In the genomic region with DNA sequence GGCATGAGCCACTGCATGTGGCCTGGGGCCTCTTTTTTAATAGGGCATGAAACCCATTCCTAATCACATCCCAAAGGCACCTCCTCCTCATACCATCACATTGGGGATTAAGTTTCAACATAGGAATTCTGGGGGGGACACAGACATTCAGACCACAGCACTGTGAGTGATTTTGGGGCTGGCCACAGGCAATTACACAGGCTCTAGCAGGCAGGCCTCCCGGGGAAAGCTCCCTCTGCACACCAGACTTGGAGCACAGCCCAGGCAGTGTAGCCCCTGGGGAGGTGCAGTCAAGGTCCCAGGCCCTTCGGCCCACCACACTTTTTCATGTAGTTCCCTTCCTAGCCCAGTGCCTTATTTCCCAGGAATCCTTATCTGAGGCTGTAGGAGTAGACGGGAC, we compare ENCODE assay signal across 25 cellular contexts. TPM values are rescaled to one million over a fixed set of nuclear protein-coding genes. Genes with fewer than 3 reads are reported as not detected.
A peak's percentile ranks its signal among the peaks of the same experiment; 100 is the strongest.
DNase-seq lines count a peak whose midpoint lies in the region; ATAC-seq, FAIRE-seq and TF ChIP-seq lines count a peak whose summit lies in the region.
"Had no signal": no experiment of that assay in that cellular context is flagged by ENCODE, and none has a peak within 500 bp of the region (broad histone marks: within the 10 kb centered on the region; RNA-seq: fewer than 3 reads in every experiment).

No MANE protein-coding gene starts in this region.

- no peak overlapping the region for H3K4me3 Mint-ChIP-seq in MCF 10A (ENCODE audit: unreplicated experiment)
- peak overlapping the region in 1 of 4 donors; percentile 9 for H3K4me3 Mint-ChIP-seq in CD4-positive, CD25-positive, alpha-beta regulatory T cell

- H3K36me3 ChIP-seq in mammary epithelial cell (ENCODE audit: insufficient read depth, low read length) (peaks cover 3% of the 10 kb centered on the region), SJCRH30 (peaks cover 29% of the 10 kb centered on the region), trophoblast cell (ENCODE audit: control insufficient read depth in 1 of 2, insufficient read depth in 2 of 2, low read length in 2 of 2) (peaks cover 26 to 36% of the 10 kb centered on the region in 2 experiments), HAP-1 (replicated peaks) (peaks cover 28% of the 10 kb centered on the region)
- peaks cover 27% of the 10 kb centered on the region for H3K36me3 ChIP-seq in CD4-positive, CD25-positive, alpha-beta regulatory T cell (ENCODE audit: control insufficient read depth, insufficient read depth, low read length)

- no peak overlapping the region for H4K12ac ChIP-seq in trophoblast cell (ENCODE audit: low read depth, low read length)

- in situ Hi-C loops in mammary epithelial cell (cut with MboI; ENCODE audit: low sequenced_read_pairs in 2 of 2) = no loop called here
- in situ Hi-C loops in HAP-1 (cut with MboI; ENCODE audit: low sequenced_read_pairs) = loop anchor here (10.0 kb wide), 1 partner anchor 48 kb away; a partner anchor contains a TSS

- WGBS in mammary epithelial cell (ENCODE audit: low coverage, missing lambda C conversion rate) = 17% methylated on average over 1 of the region's 3 CpGs
- no CpG with 5 or more reads among the region's 3 CpGs for WGBS in trophoblast cell (ENCODE audit: extremely low coverage, insufficient coverage, insufficient read length)

- H2AFZ ChIP-seq in mammary epithelial cell (ENCODE audit: low read depth, low read length) (no peak overlapping the region), trophoblast cell (ENCODE audit: insufficient read depth, low read length, poor library complexity) (no peak overlapping the region)

- H3K9ac ChIP-seq in mammary epithelial cell (ENCODE audit: insufficient read depth, low read length) = no peak overlapping the region
- H3K9ac ChIP-seq in trophoblast cell (ENCODE audit: low read length) = no peak overlapping the region

- no peak overlapping the region for H2BK12ac ChIP-seq in trophoblast cell (ENCODE audit: low read length)

- H2AK5ac ChIP-seq in trophoblast cell (ENCODE audit: low read length) = no peak overlapping the region

- peaks cover 12% of the 10 kb centered on the region for H3K36me3 Mint-ChIP-seq in MCF 10A (ENCODE audit: insufficient read depth, unreplicated experiment)
- H3K36me3 Mint-ChIP-seq in CD4-positive, CD25-positive, alpha-beta regulatory T cell = peaks cover 34% of the 10 kb centered on the region

- H4K91ac ChIP-seq in trophoblast cell (ENCODE audit: low read depth, low read length) = no peak overlapping the region

- POLR2A ChIA-PET in MCF 10A (lab: Yijun Ruan, JAX) = interaction anchor here (0.8 kb wide), 1 partner anchor 24 kb away, joined by 3 read pairs; no protein-coding TSS in a partner anchor

- BruUV-seq in MCF 10A (replicated peaks; lab: Mats Ljungman, UMichigan) = no TSS peak
- no TSS peak for BruUV-seq in mammary epithelial cell (replicated peaks; lab: Mats Ljungman, UMichigan)

- CTCF ChIA-PET in MCF 10A (lab: Yijun Ruan, JAX) = interaction anchor here (0.9 kb wide), 1 partner anchor 17 kb away, joined by 4 read pairs; no protein-coding TSS in a partner anchor
- CTCF ChIA-PET in mammary epithelial cell (lab: Charles Lee; ENCODE audit: low non-redundant PET) = interaction anchor here (0.7 kb wide), 1 partner anchor 10 kb away, joined by 3 read pairs; no protein-coding TSS in a partner anchor

- peaks cover 20% of the 10 kb centered on the region for H3K4me1 Mint-ChIP-seq in MCF 10A (ENCODE audit: insufficient read depth, unreplicated experiment)
- peaks cover 6 to 51% (median 37%) of the 10 kb centered on the region in 4 donors for H3K4me1 Mint-ChIP-seq in CD4-positive, CD25-positive, alpha-beta regulatory T cell

- H3K14ac ChIP-seq in trophoblast cell (ENCODE audit: low read length) = no peak overlapping the region

- no peak for ATAC-seq in CD4-positive, CD25-positive, alpha-beta regulatory T cell (ENCODE audit: low read depth in 2 of 2)
- ATAC-seq in sciatic nerve = no peak
- ATAC-seq: HCT116, HepG2 had no signal

- H3K4me3 ChIP-seq in mammary epithelial cell (replicated peaks in 1 of 3; ENCODE audit: insufficient read depth in 1 of 3, low read depth in 2 of 3, low read length in 3 of 3) (no peak overlapping the region), SJCRH30 (no peak overlapping the region), trophoblast cell (ENCODE audit: low read depth, low read length) (no peak overlapping the region), HAP-1 (no peak overlapping the region)
- H3K4me3 ChIP-seq in CD4-positive, CD25-positive, alpha-beta regulatory T cell (ENCODE audit: low read depth, low read length) = no peak overlapping the region

- no peaks in the 10 kb centered on the region for H3K27me3 Mint-ChIP-seq in MCF 10A (ENCODE audit: insufficient read depth, unreplicated experiment)
- H3K27me3 Mint-ChIP-seq in CD4-positive, CD25-positive, alpha-beta regulatory T cell = no peaks in the 10 kb centered on the region

- peaks cover under 1% of the 10 kb centered on the region for H3K79me1 ChIP-seq in trophoblast cell (ENCODE audit: low read length)

- H2BK5ac ChIP-seq in trophoblast cell (ENCODE audit: low read depth, low read length, poor library complexity) = no peak overlapping the region

- no peak for TF ChIP-seq CTCF in MCF 10A (IDR thresholded peaks at IDR 0.05; ENCODE audit: unreplicated experiment)
- no peak for TF ChIP-seq CTCF in mammary epithelial cell (conservative IDR thresholded peaks at IDR 0.05 in 1 of 2, IDR thresholded peaks at IDR 0.05 in 1 of 2; ENCODE audit: extremely low read depth in 1 of 2, insufficient read depth in 1 of 2, low read depth in 1 of 2, low read length in 2 of 2)

- H3K4ac ChIP-seq in trophoblast cell (ENCODE audit: low read depth, low read length) = peak overlapping the region; percentile 42

- H3K9me3 ChIP-seq in mammary epithelial cell (replicated peaks; ENCODE audit: insufficient read depth, low read length) (no peaks in the 10 kb centered on the region), SJCRH30 (replicated peaks) (no peaks in the 10 kb centered on the region), trophoblast cell (ENCODE audit: insufficient read depth, low read depth, low read length) (peaks cover 2% of the 10 kb centered on the region), HAP-1 (no peaks in the 10 kb centered on the region)
- no peaks in the 10 kb centered on the region for H3K9me3 ChIP-seq in CD4-positive, CD25-positive, alpha-beta regulatory T cell (ENCODE audit: control insufficient read depth in 2 of 2, low read length in 2 of 2)

- H3K27me3 ChIP-seq in mammary epithelial cell (ENCODE audit: insufficient read depth, low read length) (no peaks in the 10 kb centered on the region), SJCRH30 (no peaks in the 10 kb centered on the region), trophoblast cell (ENCODE audit: insufficient read depth, low read length) (no peaks in the 10 kb centered on the region), HAP-1 (ENCODE audit: low read depth) (no peaks in the 10 kb centered on the region)
- H3K27me3 ChIP-seq in CD4-positive, CD25-positive, alpha-beta regulatory T cell (ENCODE audit: control insufficient read depth, insufficient read depth, low read length) = no peaks in the 10 kb centered on the region

- intact Hi-C loops in MCF 10A (cut with micrococcal nuclease) = no loop called here
- intact Hi-C loops in mammary epithelial cell (cut with micrococcal nuclease) = no loop called here
- intact Hi-C loops in sciatic nerve (cut with DNase I) = no loop called here

- DNase-seq in MCF 10A (ENCODE audit: unreplicated experiment) = no peak
- DNase-seq in mammary epithelial cell = no peak
- no peak for DNase-seq in CD4-positive, CD25-positive, alpha-beta regulatory T cell
- peak; percentile 80 to 81 for DNase-seq in SJCRH30
- no peak for DNase-seq in trophoblast cell
- DNase-seq in frontal cortex (ENCODE audit: low spot score in 2 of 2) = no peak
- no peak for DNase-seq in HAP-1 (ENCODE audit: low spot score in 2 of 2)
- DNase-seq in sciatic nerve (ENCODE audit: low spot score) = no peak
- DNase-seq: AML-193, COR-L47, DMS79 treated with DMSO at 0.1 percent for 48 hours, GOT3, KG1, NCI-H1417 treated with DMSO at 0.1 percent for 48 hours, NCI-H187, NCI-H446 treated with DMSO at 0.1 percent for 48 hours, NCI-H526 treated with DMSO at 0.1 percent for 48 hours, OCI-M1 had no signal

- no peaks in the 10 kb centered on the region for H3K9me3 Mint-ChIP-seq in MCF 10A (ENCODE audit: unreplicated experiment)
- no peaks in the 10 kb centered on the region for H3K9me3 Mint-ChIP-seq in CD4-positive, CD25-positive, alpha-beta regulatory T cell

- H4K20me1 ChIP-seq in mammary epithelial cell (ENCODE audit: insufficient read depth, low read length) = peaks cover 2% of the 10 kb centered on the region

- H2BK120ac ChIP-seq in trophoblast cell (ENCODE audit: insufficient read depth, low read length, poor library complexity) = no peak overlapping the region

- H3K18ac ChIP-seq in trophoblast cell (ENCODE audit: low read length) = peak overlapping the region; percentile 30

- H3K79me2 ChIP-seq in mammary epithelial cell (ENCODE audit: insufficient read depth, low read length) (peaks cover 100% of the 10 kb centered on the region), trophoblast cell (ENCODE audit: control insufficient read depth, insufficient read depth, low read length, poor library complexity) (peaks cover 23% of the 10 kb centered on the region)

- H3K23ac ChIP-seq in trophoblast cell (ENCODE audit: low read length) = no peak overlapping the region

- H3K4me1 ChIP-seq in mammary epithelial cell (ENCODE audit: insufficient read depth, low read length) (peaks cover 6% of the 10 kb centered on the region), SJCRH30 (peaks cover 14% of the 10 kb centered on the region), trophoblast cell (ENCODE audit: control insufficient read depth in 1 of 2, insufficient read depth in 2 of 2, low read length in 2 of 2) (peaks cover 0 to 6% of the 10 kb centered on the region in 2 experiments), HAP-1 (peaks cover 8% of the 10 kb centered on the region)
- H3K4me1 ChIP-seq in CD4-positive, CD25-positive, alpha-beta regulatory T cell (ENCODE audit: control insufficient read depth, insufficient read depth, low read length, poor library complexity, severe bottlenecking) = peaks cover 88% of the 10 kb centered on the region

- dilution Hi-C loops in mammary epithelial cell (cut with HindIII; ENCODE audit: low sequenced_read_pairs) = no loop called here

- no peak overlapping the region for H3K4me2 ChIP-seq in mammary epithelial cell (ENCODE audit: insufficient read depth, low read depth, low read length)
- no peak overlapping the region for H3K4me2 ChIP-seq in trophoblast cell (ENCODE audit: low read length)

- no peak overlapping the region for H4K8ac ChIP-seq in trophoblast cell (ENCODE audit: low read depth, low read length)

- no peak overlapping the region for H3K27ac ChIP-seq in mammary epithelial cell (ENCODE audit: insufficient read depth, low read depth, low read length)
- H3K27ac ChIP-seq in CD4-positive, CD25-positive, alpha-beta regulatory T cell (ENCODE audit: insufficient read depth, low read length, poor library complexity, severe bottlenecking) = no peak overlapping the region
- H3K27ac ChIP-seq in SJCRH30 = peak overlapping the region; percentile 49
- no peak overlapping the region for H3K27ac ChIP-seq in trophoblast cell (ENCODE audit: low read depth, low read length)
- H3K27ac ChIP-seq: HL-60 had no signal

- no peak for FAIRE-seq in frontal cortex (lab: Jason Lieb, UNC)
- FAIRE-seq: RCC 7860 had no signal

- peak overlapping the region; percentile 47 for H3K27ac Mint-ChIP-seq in MCF 10A (ENCODE audit: low read depth, unreplicated experiment)
- peak overlapping the region in 2 of 3 donors; percentile 53 to 55 for H3K27ac Mint-ChIP-seq in CD4-positive, CD25-positive, alpha-beta regulatory T cell

RNA-seq across cellular contexts. Expression of a gene that starts 5.5 kb away (rescaled TPM):
- total RNA-seq in MCF 10A (2022) (39.5 and 43.3 TPM in 2 replicates), mammary epithelial cell (10 to 100 TPM; 31.0 to 41.1 TPM), frontal cortex (20.0 TPM), sciatic nerve (46.1 TPM)
- 45.1 TPM for polyA plus RNA-seq in mammary epithelial cell
- 33.2 TPM for polyA minus RNA-seq in mammary epithelial cell
- total RNA-seq in CD4-positive, CD25-positive, alpha-beta regulatory T cell = 23.7 TPM
- 100 to 1,000 TPM in 3 of 4 donors, 10 to 100 TPM in 1; 75.8 to 109 (median 106) TPM for polyA plus RNA-seq in CD4-positive, CD25-positive, alpha-beta regulatory T cell
- 70.1 and 75.8 TPM in 2 replicates for total RNA-seq in SJCRH30 (2014; rRNA removed; shearing (Covaris generic))
- polyA plus RNA-seq in trophoblast cell (2013) = 65.4 and 66.9 TPM in 2 replicates

RNA-seq across cellular contexts. Expression of a gene that starts 28.7 kb away (rescaled TPM):
- 0.12 TPM in 1 of 2 replicates, not detected in the other for total RNA-seq in MCF 10A (2022)
- under 1 TPM; 0.09 to 0.50 TPM for total RNA-seq in mammary epithelial cell
- 0.01 TPM for polyA plus RNA-seq in mammary epithelial cell
- polyA minus RNA-seq in mammary epithelial cell = not detected
- total RNA-seq in CD4-positive, CD25-positive, alpha-beta regulatory T cell = not detected
- polyA plus RNA-seq in CD4-positive, CD25-positive, alpha-beta regulatory T cell = not detected
- total RNA-seq in SJCRH30 (2014; rRNA removed; shearing (Covaris generic)) = 0.33 and 0.47 TPM in 2 replicates
- polyA plus RNA-seq in trophoblast cell (2013) = 0.04 TPM in 1 of 2 replicates, not detected in the other
- total RNA-seq in frontal cortex = under 0.01 TPM
- total RNA-seq in sciatic nerve = not detected
- total RNA-seq: HT-29, M059J had no signal
- polyA plus RNA-seq: AG04450 had no signal

RNA-seq across cellular contexts. Expression of a gene that starts 45.9 kb away (rescaled TPM):
- total RNA-seq in MCF 10A (2022) (31.8 and 33.1 TPM in 2 replicates), mammary epithelial cell (10 to 100 TPM; 21.5 to 24.8 TPM), frontal cortex (69.7 TPM), sciatic nerve (49.2 TPM)
- 25.1 TPM for polyA plus RNA-seq in mammary epithelial cell
- 13.6 TPM for polyA minus RNA-seq in mammary epithelial cell
- 25.7 TPM for total RNA-seq in CD4-positive, CD25-positive, alpha-beta regulatory T cell
- 10 to 100 TPM; 70.2 to 92.1 (median 79.2) TPM for polyA plus RNA-seq in CD4-positive, CD25-positive, alpha-beta regulatory T cell
- total RNA-seq in SJCRH30 (2014; rRNA removed; shearing (Covaris generic)) = 76.0 and 89.2 TPM in 2 replicates
- polyA plus RNA-seq in trophoblast cell (2013) = 37.3 and 39.8 TPM in 2 replicates

Comparison
In these comparisons a context has a peak if more than half of its experiments do, and no peak if none do; other contexts are left out.
1. DNase-seq: peak in SJCRH30 (2 of 2); none in MCF 10A (single experiment), mammary epithelial cell (single experiment), CD4-positive, CD25-positive, alpha-beta regulatory T cell (0 of 3), trophoblast cell (0 of 2), frontal cortex (0 of 2), HAP-1 (0 of 2) and sciatic nerve (single experiment).